Comparison of ENCODE assay signal across 8 cellular contexts in the genomic region with DNA sequence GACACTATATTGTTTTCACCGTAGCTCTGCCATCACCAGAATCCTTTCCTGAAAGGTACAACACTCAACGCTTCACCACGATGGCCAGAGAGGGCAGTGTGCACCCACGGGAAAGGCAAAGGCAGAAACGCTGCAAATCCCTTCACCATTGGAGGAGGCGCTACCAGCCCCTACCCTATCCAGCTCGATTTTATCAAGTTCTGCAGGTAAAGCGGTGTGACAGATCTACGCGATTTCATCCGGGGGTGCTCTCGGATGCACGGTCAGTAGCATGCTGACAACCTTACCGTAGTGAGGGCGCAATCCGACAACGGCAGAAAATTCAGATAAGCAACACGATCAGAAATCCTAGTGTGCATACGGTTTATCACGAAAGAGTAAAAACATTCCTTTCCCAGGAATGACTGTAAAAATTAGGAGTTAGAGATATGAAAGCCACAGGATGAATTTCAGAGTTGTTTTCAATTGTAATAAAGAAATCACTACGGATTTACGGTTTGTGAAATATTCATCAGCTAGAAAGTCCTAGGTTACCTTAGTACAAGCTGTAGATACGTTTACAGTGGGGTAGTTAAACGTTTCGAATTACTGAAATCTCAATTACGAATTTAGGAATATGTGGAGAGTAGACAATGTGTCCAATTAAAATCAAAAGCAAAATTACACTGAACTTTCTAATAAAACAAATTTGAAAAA. TPM values are rescaled to one million over a fixed set of nuclear protein-coding genes. Genes with fewer than 3 reads are reported as not detected.
DNase-seq lines count a peak whose midpoint lies in the region; ATAC-seq, FAIRE-seq and TF ChIP-seq lines count a peak whose summit lies in the region.

No MANE protein-coding gene starts in this region.

- peak overlapping the region; percentile 53 for H3K27ac Mint-ChIP-seq in activated T-helper 1 cell treated with anti-CD3 and anti-CD28 coated beads, Interleukin-12 subunit alpha, Interleukin-12 subunit beta, Interleukin-2, Interleukin-4 antibody, amounts not matched to agents 30 ng/mL and 10 ng/mL and 1 ng/mL, durations not matched to agents 14 hours and 24 hours and 36 hours
- H3K27ac Mint-ChIP-seq in nephron progenitor cell, result peak overlapping the region; percentile 55
- H3K27ac Mint-ChIP-seq in stimulated activated naive CD8-positive, alpha-beta T cell treated with anti-CD3 and anti-CD28 coated beads, Interleukin-15, Interleukin-2, amounts not matched to agents 100 ng/mL and 50 ng/mL, for 24 hours, result peak overlapping the region; percentile 28

- DNase-seq in EH (ENCODE audit: low read depth) (peak; percentile 80), KG1 (lab: John Stamatoyannopoulos, UW) (peak; percentile 38), RCC 7860 (ENCODE audit: low spot score) (peak; percentile 72), fibroblast of mammary gland (ENCODE audit: low read depth) (peak; percentile 83), nephron progenitor cell (peak; percentile 83)
- DNase-seq in activated T-helper 1 cell treated with anti-CD3 and anti-CD28 coated beads, Interleukin-12 subunit alpha, Interleukin-12 subunit beta, Interleukin-2, Interleukin-4 antibody, amounts not matched to agents 30 ng/mL and 10 ng/mL and 1 ng/mL, durations not matched to agents 14 hours and 24 hours and 36 hours (ENCODE audit: low spot score), result peak; percentile 79

- peaks cover 16% of the 10 kb centered on the region for H3K27me3 Mint-ChIP-seq in activated T-helper 1 cell treated with anti-CD3 and anti-CD28 coated beads, Interleukin-12 subunit alpha, Interleukin-12 subunit beta, Interleukin-2, Interleukin-4 antibody, amounts not matched to agents 30 ng/mL and 10 ng/mL and 1 ng/mL, durations not matched to agents 14 hours and 24 hours and 36 hours (ENCODE audit: insufficient read depth)
- H3K27me3 Mint-ChIP-seq in nephron progenitor cell (ENCODE audit: low read depth, poor library complexity), result peaks cover 36% of the 10 kb centered on the region
- peaks cover 31% of the 10 kb centered on the region for H3K27me3 Mint-ChIP-seq in stimulated activated naive CD8-positive, alpha-beta T cell treated with anti-CD3 and anti-CD28 coated beads, Interleukin-15, Interleukin-2, amounts not matched to agents 100 ng/mL and 50 ng/mL, for 24 hours

- H3K4me3 Mint-ChIP-seq in activated T-helper 1 cell treated with anti-CD3 and anti-CD28 coated beads, Interleukin-12 subunit alpha, Interleukin-12 subunit beta, Interleukin-2, Interleukin-4 antibody, amounts not matched to agents 30 ng/mL and 10 ng/mL and 1 ng/mL, durations not matched to agents 14 hours and 24 hours and 36 hours, result peak overlapping the region; percentile 90
- peak overlapping the region; percentile 91 for H3K4me3 Mint-ChIP-seq in nephron progenitor cell
- peak overlapping the region; percentile 85 for H3K4me3 Mint-ChIP-seq in stimulated activated naive CD8-positive, alpha-beta T cell treated with anti-CD3 and anti-CD28 coated beads, Interleukin-15, Interleukin-2, amounts not matched to agents 100 ng/mL and 50 ng/mL, for 24 hours

- H3K9me3 Mint-ChIP-seq in activated T-helper 1 cell treated with anti-CD3 and anti-CD28 coated beads, Interleukin-12 subunit alpha, Interleukin-12 subunit beta, Interleukin-2, Interleukin-4 antibody, amounts not matched to agents 30 ng/mL and 10 ng/mL and 1 ng/mL, durations not matched to agents 14 hours and 24 hours and 36 hours, result no peaks in the 10 kb centered on the region
- H3K9me3 Mint-ChIP-seq in nephron progenitor cell, result no peaks in the 10 kb centered on the region
- no peaks in the 10 kb centered on the region for H3K9me3 Mint-ChIP-seq in stimulated activated naive CD8-positive, alpha-beta T cell treated with anti-CD3 and anti-CD28 coated beads, Interleukin-15, Interleukin-2, amounts not matched to agents 100 ng/mL and 50 ng/mL, for 24 hours

- peak; percentile 84 for FAIRE-seq in RCC 7860 (lab: Jason Lieb, UNC)

- TF ChIP-seq CTCF in fibroblast of mammary gland (conservative IDR thresholded peaks at IDR 0.05; ENCODE audit: control insufficient read depth, insufficient read depth, low read depth, low read length) (peak; percentile 98), nephron progenitor cell (IDR thresholded peaks at IDR 0.05) (peak; percentile 88)

- H3K4me1 Mint-ChIP-seq in activated T-helper 1 cell treated with anti-CD3 and anti-CD28 coated beads, Interleukin-12 subunit alpha, Interleukin-12 subunit beta, Interleukin-2, Interleukin-4 antibody, amounts not matched to agents 30 ng/mL and 10 ng/mL and 1 ng/mL, durations not matched to agents 14 hours and 24 hours and 36 hours (ENCODE audit: low read depth), result peaks cover 50% of the 10 kb centered on the region
- H3K4me1 Mint-ChIP-seq in nephron progenitor cell, result peaks cover 34% of the 10 kb centered on the region
- peaks cover 20% of the 10 kb centered on the region for H3K4me1 Mint-ChIP-seq in stimulated activated naive CD8-positive, alpha-beta T cell treated with anti-CD3 and anti-CD28 coated beads, Interleukin-15, Interleukin-2, amounts not matched to agents 100 ng/mL and 50 ng/mL, for 24 hours (ENCODE audit: low read depth)

- intact Hi-C loops in activated T-helper 1 cell treated with anti-CD3 and anti-CD28 coated beads, Interleukin-12 subunit alpha, Interleukin-12 subunit beta, Interleukin-2, Interleukin-4 antibody, amounts not matched to agents 30 ng/mL and 10 ng/mL and 1 ng/mL, durations not matched to agents 14 hours and 24 hours and 36 hours (cut with micrococcal nuclease), result loop anchor here (1.0 to 10.0 kb wide), 14 partner anchors 105 to 1470 kb away; partner anchors contain the start of genes C16orf87, DNAJA2, ITFG1 and N4BP1

- peak overlapping the region; percentile 63 for H3K4me3 ChIP-seq in fibroblast of mammary gland (ENCODE audit: control insufficient read depth, low read depth, low read length)

- H3K36me3 Mint-ChIP-seq in activated T-helper 1 cell treated with anti-CD3 and anti-CD28 coated beads, Interleukin-12 subunit alpha, Interleukin-12 subunit beta, Interleukin-2, Interleukin-4 antibody, amounts not matched to agents 30 ng/mL and 10 ng/mL and 1 ng/mL, durations not matched to agents 14 hours and 24 hours and 36 hours (ENCODE audit: low read depth), result peaks cover 10% of the 10 kb centered on the region
- H3K36me3 Mint-ChIP-seq in nephron progenitor cell (ENCODE audit: low read depth), result no peaks in the 10 kb centered on the region
- no peaks in the 10 kb centered on the region for H3K36me3 Mint-ChIP-seq in stimulated activated naive CD8-positive, alpha-beta T cell treated with anti-CD3 and anti-CD28 coated beads, Interleukin-15, Interleukin-2, amounts not matched to agents 100 ng/mL and 50 ng/mL, for 24 hours (ENCODE audit: low read depth)

- ATAC-seq in GM21723 (IDR thresholded peaks at IDR 0.05; ENCODE audit: unreplicated experiment), result peak; percentile 60

RNA-seq across cellular contexts. Expression of gene NETO2, which starts 1.8 kb away (rescaled TPM):
- total RNA-seq in activated T-helper 1 cell treated with anti-CD3 and anti-CD28 coated beads, Interleukin-12 subunit alpha, Interleukin-12 subunit beta, Interleukin-2, Interleukin-4 antibody, amounts not matched to agents 30 ng/mL and 10 ng/mL and 1 ng/mL, durations not matched to agents 14 hours and 24 hours and 36 hours, result 28.0 and 29.8 TPM in 2 replicates

Comparison
In these comparisons a context has a peak if more than half of its experiments do, and no peak if none do; other contexts are left out.
1. Peak in every context shown above with its lines: DNase-seq, ATAC-seq and H3K4me3 ChIP-seq.